ENCODE assay signal across 1 cellular context in the genomic region with DNA sequence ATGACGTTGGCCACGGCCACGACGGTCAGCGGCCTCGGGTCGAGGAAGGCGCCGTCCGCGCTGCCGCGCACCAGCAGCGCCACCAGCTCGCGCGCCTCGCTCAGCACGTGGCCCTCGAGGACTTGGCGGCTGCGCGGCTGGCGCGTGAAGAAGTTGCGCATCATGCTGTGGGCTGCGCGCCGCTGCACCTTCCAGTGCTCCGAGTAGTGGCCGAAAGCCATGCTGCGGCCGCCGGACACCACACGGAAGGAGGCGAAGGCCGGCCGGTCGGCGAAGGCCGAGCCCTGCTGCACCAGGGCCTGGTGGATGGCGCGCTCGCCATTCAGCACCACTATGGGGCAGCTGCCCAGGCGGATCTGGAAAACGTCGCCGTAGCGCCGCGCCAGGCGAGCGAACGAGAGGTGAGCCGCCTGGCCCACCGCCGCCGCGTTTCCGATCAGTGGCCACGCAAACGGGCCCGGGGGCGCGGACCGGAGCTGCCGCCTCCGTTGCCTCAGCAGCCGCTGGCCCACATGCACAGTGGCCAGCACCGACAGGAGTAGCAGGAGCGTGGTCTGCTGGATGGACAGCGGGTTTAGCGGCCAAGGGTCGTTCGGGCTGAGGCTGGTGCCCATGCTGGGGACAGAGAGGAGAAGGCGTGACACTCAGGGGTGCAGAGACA.
TF ChIP-seq lines count a peak whose summit lies in the region.

No MANE protein-coding gene starts in this region.

TF ChIP-seq in GM23338, 12 proteins besides CTCF, POLR2A, EP300 and RAD21:
- TF ChIP-seq CREB1 (CRISPR knock-in tag; IDR thresholded peaks at IDR 0.05; ENCODE audit: low read depth) = no peak; the same call in 1 of the 2 replicates
- TF ChIP-seq, protein P1, sequence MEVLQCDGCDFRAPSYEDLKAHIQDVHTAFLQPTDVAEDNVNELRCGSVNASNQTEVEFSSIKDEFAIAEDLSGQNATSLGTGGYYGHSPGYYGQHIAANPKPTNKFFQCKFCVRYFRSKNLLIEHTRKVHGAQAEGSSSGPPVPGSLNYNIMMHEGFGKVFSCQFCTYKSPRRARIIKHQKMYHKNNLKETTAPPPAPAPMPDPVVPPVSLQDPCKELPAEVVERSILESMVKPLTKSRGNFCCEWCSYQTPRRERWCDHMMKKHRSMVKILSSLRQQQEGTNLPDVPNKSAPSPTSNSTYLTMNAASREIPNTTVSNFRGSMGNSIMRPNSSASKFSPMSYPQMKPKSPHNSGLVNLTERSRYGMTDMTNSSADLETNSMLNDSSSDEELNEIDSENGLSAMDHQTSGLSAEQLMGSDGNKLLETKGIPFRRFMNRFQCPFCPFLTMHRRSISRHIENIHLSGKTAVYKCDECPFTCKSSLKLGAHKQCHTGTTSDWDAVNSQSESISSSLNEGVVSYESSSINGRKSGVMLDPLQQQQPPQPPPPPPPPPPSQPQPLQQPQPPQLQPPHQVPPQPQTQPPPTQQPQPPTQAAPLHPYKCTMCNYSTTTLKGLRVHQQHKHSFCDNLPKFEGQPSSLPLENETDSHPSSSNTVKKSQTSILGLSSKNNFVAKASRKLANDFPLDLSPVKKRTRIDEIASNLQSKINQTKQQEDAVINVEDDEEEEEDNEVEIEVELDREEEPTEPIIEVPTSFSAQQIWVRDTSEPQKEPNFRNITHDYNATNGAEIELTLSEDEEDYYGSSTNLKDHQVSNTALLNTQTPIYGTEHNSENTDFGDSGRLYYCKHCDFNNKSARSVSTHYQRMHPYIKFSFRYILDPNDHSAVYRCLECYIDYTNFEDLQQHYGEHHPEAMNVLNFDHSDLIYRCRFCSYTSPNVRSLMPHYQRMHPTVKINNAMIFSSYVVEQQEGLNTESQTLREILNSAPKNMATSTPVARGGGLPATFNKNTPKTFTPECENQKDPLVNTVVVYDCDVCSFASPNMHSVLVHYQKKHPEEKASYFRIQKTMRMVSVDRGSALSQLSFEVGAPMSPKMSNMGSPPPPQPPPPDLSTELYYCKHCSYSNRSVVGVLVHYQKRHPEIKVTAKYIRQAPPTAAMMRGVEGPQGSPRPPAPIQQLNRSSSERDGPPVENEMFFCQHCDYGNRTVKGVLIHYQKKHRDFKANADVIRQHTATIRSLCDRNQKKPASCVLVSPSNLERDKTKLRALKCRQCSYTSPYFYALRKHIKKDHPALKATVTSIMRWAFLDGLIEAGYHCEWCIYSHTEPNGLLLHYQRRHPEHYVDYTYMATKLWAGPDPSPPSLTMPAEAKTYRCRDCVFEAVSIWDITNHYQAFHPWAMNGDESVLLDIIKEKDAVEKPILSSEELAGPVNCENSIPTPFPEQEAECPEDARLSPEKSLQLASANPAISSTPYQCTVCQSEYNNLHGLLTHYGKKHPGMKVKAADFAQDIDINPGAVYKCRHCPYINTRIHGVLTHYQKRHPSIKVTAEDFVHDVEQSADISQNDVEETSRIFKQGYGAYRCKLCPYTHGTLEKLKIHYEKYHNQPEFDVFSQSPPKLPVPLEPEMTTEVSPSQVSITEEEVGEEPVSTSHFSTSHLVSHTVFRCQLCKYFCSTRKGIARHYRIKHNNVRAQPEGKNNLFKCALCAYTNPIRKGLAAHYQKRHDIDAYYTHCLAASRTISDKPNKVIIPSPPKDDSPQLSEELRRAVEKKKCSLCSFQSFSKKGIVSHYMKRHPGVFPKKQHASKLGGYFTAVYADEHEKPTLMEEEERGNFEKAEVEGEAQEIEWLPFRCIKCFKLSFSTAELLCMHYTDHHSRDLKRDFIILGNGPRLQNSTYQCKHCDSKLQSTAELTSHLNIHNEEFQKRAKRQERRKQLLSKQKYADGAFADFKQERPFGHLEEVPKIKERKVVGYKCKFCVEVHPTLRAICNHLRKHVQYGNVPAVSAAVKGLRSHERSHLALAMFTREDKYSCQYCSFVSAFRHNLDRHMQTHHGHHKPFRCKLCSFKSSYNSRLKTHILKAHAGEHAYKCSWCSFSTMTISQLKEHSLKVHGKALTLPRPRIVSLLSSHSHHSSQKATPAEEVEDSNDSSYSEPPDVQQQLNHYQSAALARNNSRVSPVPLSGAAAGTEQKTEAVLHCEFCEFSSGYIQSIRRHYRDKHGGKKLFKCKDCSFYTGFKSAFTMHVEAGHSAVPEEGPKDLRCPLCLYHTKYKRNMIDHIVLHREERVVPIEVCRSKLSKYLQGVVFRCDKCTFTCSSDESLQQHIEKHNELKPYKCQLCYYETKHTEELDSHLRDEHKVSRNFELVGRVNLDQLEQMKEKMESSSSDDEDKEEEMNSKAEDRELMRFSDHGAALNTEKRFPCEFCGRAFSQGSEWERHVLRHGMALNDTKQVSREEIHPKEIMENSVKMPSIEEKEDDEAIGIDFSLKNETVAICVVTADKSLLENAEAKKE (CRISPR knock-in tag; IDR thresholded peaks at IDR 0.05) = no peak
- peak; percentile 86 for TF ChIP-seq EZH2 (IDR thresholded peaks at IDR 0.05; ENCODE audit: low read depth, unreplicated experiment)
- TF ChIP-seq ETS1 (IDR thresholded peaks at IDR 0.05) = no peak
- TF ChIP-seq NANOG (IDR thresholded peaks at IDR 0.05; ENCODE audit: borderline replicate concordance) = no peak
- TF ChIP-seq POLR2AphosphoS5 (IDR thresholded peaks at IDR 0.05; ENCODE audit: low read depth) = no peak
- TF ChIP-seq ZNF114 (CRISPR knock-in tag; IDR thresholded peaks at IDR 0.05) = no peak
- TF ChIP-seq, protein P2, sequence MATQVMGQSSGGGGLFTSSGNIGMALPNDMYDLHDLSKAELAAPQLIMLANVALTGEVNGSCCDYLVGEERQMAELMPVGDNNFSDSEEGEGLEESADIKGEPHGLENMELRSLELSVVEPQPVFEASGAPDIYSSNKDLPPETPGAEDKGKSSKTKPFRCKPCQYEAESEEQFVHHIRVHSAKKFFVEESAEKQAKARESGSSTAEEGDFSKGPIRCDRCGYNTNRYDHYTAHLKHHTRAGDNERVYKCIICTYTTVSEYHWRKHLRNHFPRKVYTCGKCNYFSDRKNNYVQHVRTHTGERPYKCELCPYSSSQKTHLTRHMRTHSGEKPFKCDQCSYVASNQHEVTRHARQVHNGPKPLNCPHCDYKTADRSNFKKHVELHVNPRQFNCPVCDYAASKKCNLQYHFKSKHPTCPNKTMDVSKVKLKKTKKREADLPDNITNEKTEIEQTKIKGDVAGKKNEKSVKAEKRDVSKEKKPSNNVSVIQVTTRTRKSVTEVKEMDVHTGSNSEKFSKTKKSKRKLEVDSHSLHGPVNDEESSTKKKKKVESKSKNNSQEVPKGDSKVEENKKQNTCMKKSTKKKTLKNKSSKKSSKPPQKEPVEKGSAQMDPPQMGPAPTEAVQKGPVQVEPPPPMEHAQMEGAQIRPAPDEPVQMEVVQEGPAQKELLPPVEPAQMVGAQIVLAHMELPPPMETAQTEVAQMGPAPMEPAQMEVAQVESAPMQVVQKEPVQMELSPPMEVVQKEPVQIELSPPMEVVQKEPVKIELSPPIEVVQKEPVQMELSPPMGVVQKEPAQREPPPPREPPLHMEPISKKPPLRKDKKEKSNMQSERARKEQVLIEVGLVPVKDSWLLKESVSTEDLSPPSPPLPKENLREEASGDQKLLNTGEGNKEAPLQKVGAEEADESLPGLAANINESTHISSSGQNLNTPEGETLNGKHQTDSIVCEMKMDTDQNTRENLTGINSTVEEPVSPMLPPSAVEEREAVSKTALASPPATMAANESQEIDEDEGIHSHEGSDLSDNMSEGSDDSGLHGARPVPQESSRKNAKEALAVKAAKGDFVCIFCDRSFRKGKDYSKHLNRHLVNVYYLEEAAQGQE (IDR thresholded peaks at IDR 0.05; ENCODE audit: unreplicated experiment) = no peak
- no peak for TF ChIP-seq STAT1 (IDR thresholded peaks at IDR 0.05; ENCODE audit: unreplicated experiment)
- TF ChIP-seq ZNF331 (CRISPR knock-in tag; IDR thresholded peaks at IDR 0.05; ENCODE audit: low read depth) = no peak
- TF ChIP-seq JUNB (IDR thresholded peaks at IDR 0.05; ENCODE audit: unreplicated experiment) = no peak
- peak; percentile 59 for TF ChIP-seq EZH2phosphoT487 (IDR thresholded peaks at IDR 0.05; ENCODE audit: unreplicated experiment)
TF ChIP-seq in GM23338: peak in this region for 2.
